In the genomic region with DNA sequence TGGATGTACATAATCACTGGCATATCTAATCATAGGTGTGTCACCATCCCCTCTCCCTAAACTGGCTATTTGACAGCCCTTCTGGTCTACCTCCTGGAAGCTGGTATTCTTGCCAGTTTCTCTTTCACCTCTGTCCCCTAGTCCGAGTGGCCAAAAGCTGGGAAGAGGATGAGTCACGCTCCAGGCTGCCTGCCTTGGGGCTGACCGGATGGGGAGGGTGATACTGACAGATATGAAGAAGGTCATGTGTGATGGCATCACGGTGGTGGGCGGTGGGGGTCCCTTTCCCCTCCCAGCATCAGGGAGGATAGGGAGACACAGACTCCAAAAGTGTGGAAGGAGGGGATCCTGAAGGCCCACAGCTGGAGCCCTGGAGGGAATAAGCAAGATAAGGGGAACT, we compare ENCODE assay signal across 15 cellular contexts. TPM values are rescaled to one million over a fixed set of nuclear protein-coding genes. Genes with fewer than 3 reads are reported as not detected.
DNase-seq lines count a peak whose midpoint lies in the region; ATAC-seq and TF ChIP-seq lines count a peak whose summit lies in the region.
"Had no signal": no experiment of that assay in that cellular context is flagged by ENCODE, and none has a peak within 500 bp of the region (broad histone marks: within the 10 kb centered on the region; RNA-seq: fewer than 3 reads in every experiment).

No MANE protein-coding gene starts in this region.

- H3K4me3 Mint-ChIP-seq in Calu3 (ENCODE audit: low read depth, unreplicated experiment): no peak overlapping the region
- H3K4me3 Mint-ChIP-seq: naive thymus-derived CD8-positive, alpha-beta T cell had no signal

- no peak overlapping the region for H3K4me3 ChIP-seq in psoas muscle
- H3K4me3 ChIP-seq: BLaER1, SJCRH30 had no signal

- peaks cover 9% of the 10 kb centered on the region for H3K36me3 Mint-ChIP-seq in Calu3 (ENCODE audit: insufficient read depth, unreplicated experiment)
- H3K36me3 Mint-ChIP-seq: naive thymus-derived CD8-positive, alpha-beta T cell had no signal

- H3K4me1 Mint-ChIP-seq in Calu3 (ENCODE audit: low read depth, unreplicated experiment): peaks cover 9% of the 10 kb centered on the region

- no peak for TF ChIP-seq CTCF in psoas muscle (IDR thresholded peaks at IDR 0.05)
- no peak for TF ChIP-seq CTCF in Calu3 (IDR thresholded peaks at IDR 0.05; ENCODE audit: unreplicated experiment)

- no peaks in the 10 kb centered on the region for H3K9me3 ChIP-seq in psoas muscle
- H3K9me3 ChIP-seq: BLaER1, SJCRH30 had no signal

- CTCF ChIA-PET in Calu3 (lab: Charles Lee): no interaction called here

- DNase-seq in EH (ENCODE audit: low read depth) (peak; percentile 79), astrocyte of the hippocampus (ENCODE audit: low read depth, low spot score) (peak; percentile 58), left cardiac atrium (peak; percentile 71), psoas muscle (peak in 1 of 2 donors; percentile 65), Calu3 (no peak), epidermal melanocyte (ENCODE audit: insufficient read length, low spot score) (no peak)
- DNase-seq in stimulated activated CD4-positive, alpha-beta T cell treated with anti-CD3 and anti-CD28 coated beads, Interleukin-2, amount 100 ng/mL, for 48 hours: no peak
- DNase-seq: activated gamma-delta T cell; MM.1S; naive thymus-derived CD8-positive, alpha-beta T cell; NCI-H510A; SJCRH30; stimulated activated naive CD4-positive, alpha-beta T cell treated with Interleukin-2 at 50 U/mL for 16 hours had no signal

- no peaks in the 10 kb centered on the region for H3K27me3 Mint-ChIP-seq in Calu3 (ENCODE audit: unreplicated experiment)
- H3K27me3 Mint-ChIP-seq: naive thymus-derived CD8-positive, alpha-beta T cell had no signal

- no peaks in the 10 kb centered on the region for H3K9me3 Mint-ChIP-seq in Calu3 (ENCODE audit: low read depth, unreplicated experiment)
- H3K9me3 Mint-ChIP-seq: naive thymus-derived CD8-positive, alpha-beta T cell had no signal

- 68 to 80% (median 70%) methylated on average over 5 of the region's 5 CpGs for WGBS in psoas muscle, 3 donors

- peak in 1 of 2 donors; percentile 20 for ATAC-seq in left cardiac atrium
- no peak for ATAC-seq in psoas muscle
- ATAC-seq in HG03097 (IDR thresholded peaks at IDR 0.05; ENCODE audit: low FRiP score, unreplicated experiment): no peak
- ATAC-seq: naive thymus-derived CD8-positive, alpha-beta T cell had no signal

- H3K27me3 ChIP-seq in psoas muscle (ENCODE audit: insufficient read depth in 3 of 3, low read length in 2 of 3): peaks cover 0 to 2% (median 0%) of the 10 kb centered on the region in 3 donors
- H3K27me3 ChIP-seq: BLaER1, SJCRH30 had no signal

- no peak overlapping the region for H3K27ac Mint-ChIP-seq in Calu3 (ENCODE audit: unreplicated experiment)

- BruUV-seq in Calu3 (replicated peaks; lab: Mats Ljungman, UMichigan): no TSS peak

- no peaks in the 10 kb centered on the region for H3K4me1 ChIP-seq in psoas muscle
- H3K4me1 ChIP-seq: SJCRH30 had no signal

- H3K27ac ChIP-seq in psoas muscle: peak overlapping the region; percentile 36
- H3K27ac ChIP-seq: BLaER1, SJCRH30 had no signal

- intact Hi-C loops in left cardiac atrium (cut with DNase I) (no loop called here), psoas muscle (cut with DNase I) (no loop called here), Calu3 (cut with micrococcal nuclease; ENCODE audit: unreplicated experiment) (no loop called here)

- H3K36me3 ChIP-seq in psoas muscle (ENCODE audit: insufficient read depth in 1 of 2, low read depth in 1 of 2): no peaks in the 10 kb centered on the region
- H3K36me3 ChIP-seq: SJCRH30 had no signal

RNA-seq across cellular contexts. Expression of gene OAF, which starts 4.8 kb away (rescaled TPM):
- 10 to 100 TPM; 32.9 to 59.6 TPM for total RNA-seq in left cardiac atrium
- total RNA-seq in psoas muscle: 10 to 100 TPM in 2 of 4 donors, 1 to 10 TPM in 2; 5.6 to 15.3 (median 9.4) TPM
- polyA plus RNA-seq in psoas muscle: 1 to 10 TPM; 3.2 to 9.0 (median 8.1) TPM
- 11.3 and 11.6 TPM in 2 replicates for total RNA-seq in Calu3 (2022)

RNA-seq across cellular contexts. Expression of gene POU2F3, which starts 24.3 kb away (rescaled TPM):
- total RNA-seq in left cardiac atrium: not detected
- not detected for total RNA-seq in psoas muscle
- polyA plus RNA-seq in psoas muscle: not detected
- total RNA-seq in Calu3 (2022): 2.6 and 3.3 TPM in 2 replicates
- total RNA-seq: naive thymus-derived CD8-positive, alpha-beta T cell; SJCRH30 had no signal

Comparison
In these comparisons a context has a peak if more than half of its experiments do, and no peak if none do; other contexts are left out.
1. DNase-seq: peak in EH (single experiment), astrocyte of the hippocampus (single experiment) and left cardiac atrium (single experiment); none in stimulated activated CD4-positive, alpha-beta T cell treated with anti-CD3 and anti-CD28 coated beads, Interleukin-2, amount 100 ng/mL, for 48 hours (0 of 2), Calu3 (single experiment) and epidermal melanocyte (single experiment).